ENCODE assay signal across 30 cellular contexts in the genomic region with DNA sequence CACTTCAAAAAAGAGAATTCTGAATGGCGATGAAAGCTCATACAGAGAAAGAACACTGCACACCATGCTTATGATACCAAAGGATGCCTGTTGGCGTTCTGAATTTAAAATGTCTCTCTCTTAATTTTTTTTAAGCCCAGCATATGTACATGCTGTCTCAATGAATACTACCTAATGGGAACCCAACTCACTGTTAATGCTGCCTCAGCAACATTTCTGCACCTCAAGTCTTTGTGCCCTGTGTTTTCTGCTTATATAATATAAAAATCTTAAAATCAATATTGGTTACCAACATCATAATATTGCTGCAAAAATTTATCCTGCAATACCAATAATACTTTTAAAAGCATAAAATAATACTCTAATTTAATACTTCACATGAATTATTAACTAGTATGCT.
"Had no signal": no experiment of that assay in that cellular context is flagged by ENCODE, and none has a peak within 500 bp of the region (broad histone marks: within the 10 kb centered on the region; RNA-seq: fewer than 3 reads in every experiment).

No MANE protein-coding gene starts in this region.

- H3K36me3 ChIP-seq: neural progenitor cell, ovary, suprapubic skin, tibial artery, transverse colon, upper lobe of right lung, uterus had no signal

- H3K27me3 ChIP-seq: neural progenitor cell, ovary, spleen, suprapubic skin, testis, tibial artery, transverse colon, upper lobe of right lung, uterus had no signal

- H3K79me2 ChIP-seq: parathyroid adenoma had no signal

- H3K4me3 Mint-ChIP-seq: naive thymus-derived CD4-positive, alpha-beta T cell; natural killer cell; nephron; neural progenitor cell; stimulated activated memory B cell treated with anti-CD40 and anti-IgM and Interleukin-4, amounts not matched to agents 10 μg/mL and 1 μg/mL and 100 μg/mL, for 72 hours; stimulated activated naive CD8-positive, alpha-beta T cell treated with anti-CD3 and anti-CD28 coated beads, Interleukin-15, amount 100 ng/mL, for 72 hours; type B pancreatic cell had no signal

- H3K4me2 ChIP-seq: neural progenitor cell had no signal

- ATAC-seq: naive thymus-derived CD4-positive, alpha-beta T cell; natural killer cell; psoas muscle; right cardiac atrium; sciatic nerve; stimulated activated memory B cell treated with anti-CD40 and anti-IgM and Interleukin-4, amounts not matched to agents 10 μg/mL and 1 μg/mL and 100 μg/mL, for 72 hours; stimulated activated naive CD8-positive, alpha-beta T cell treated with anti-CD3 and anti-CD28 coated beads, Interleukin-15, amount 100 ng/mL, for 72 hours; stimulated activated naive CD8-positive, alpha-beta T cell treated with anti-CD3 and anti-CD28 coated beads, Interleukin-15, Interleukin-2, amounts not matched to agents 100 U/mL and 50 U/mL, for 24 hours; upper lobe of right lung had no signal

- H3K9ac ChIP-seq: neural progenitor cell, parathyroid adenoma had no signal

- H3K9me3 Mint-ChIP-seq: naive thymus-derived CD4-positive, alpha-beta T cell; natural killer cell; nephron; stimulated activated memory B cell treated with anti-CD40 and anti-IgM and Interleukin-4, amounts not matched to agents 10 μg/mL and 1 μg/mL and 100 μg/mL, for 72 hours; stimulated activated naive CD8-positive, alpha-beta T cell treated with anti-CD3 and anti-CD28 coated beads, Interleukin-15, amount 100 ng/mL, for 72 hours had no signal

- H3K4me3 ChIP-seq: neural progenitor cell, ovary, psoas muscle, skin epidermis, smooth muscle cell, spleen, suprapubic skin, testis, tibial artery, transverse colon, upper lobe of right lung, uterus had no signal

- H2AFZ ChIP-seq: neural progenitor cell, parathyroid adenoma had no signal

- H3K9me3 ChIP-seq: ovary, psoas muscle, spleen, suprapubic skin, testis, tibial artery, transverse colon, upper lobe of right lung, uterus had no signal

- H3K27ac Mint-ChIP-seq: naive thymus-derived CD4-positive, alpha-beta T cell; natural killer cell; nephron; neural progenitor cell; progenitor cell of endocrine pancreas; stimulated activated memory B cell treated with anti-CD40 and anti-IgM and Interleukin-4, amounts not matched to agents 10 μg/mL and 1 μg/mL and 100 μg/mL, for 72 hours; stimulated activated naive CD8-positive, alpha-beta T cell treated with anti-CD3 and anti-CD28 coated beads, Interleukin-15, amount 100 ng/mL, for 72 hours; type B pancreatic cell had no signal

- H3K27ac ChIP-seq: neural progenitor cell, ovary, parathyroid adenoma, psoas muscle, skin epidermis, spleen, suprapubic skin, testis, tibial artery, transverse colon, upper lobe of right lung, uterus had no signal

- H3K4me1 ChIP-seq: neural progenitor cell, parathyroid adenoma, psoas muscle, spleen, suprapubic skin, testis, tibial artery, transverse colon, upper lobe of right lung, uterus had no signal

- H3K4me1 Mint-ChIP-seq: naive thymus-derived CD4-positive, alpha-beta T cell; natural killer cell; stimulated activated memory B cell treated with anti-CD40 and anti-IgM and Interleukin-4, amounts not matched to agents 10 μg/mL and 1 μg/mL and 100 μg/mL, for 72 hours; stimulated activated naive CD8-positive, alpha-beta T cell treated with anti-CD3 and anti-CD28 coated beads, Interleukin-15, amount 100 ng/mL, for 72 hours had no signal

- DNase-seq: naive thymus-derived CD4-positive, alpha-beta T cell; natural killer cell; occipital lobe; ovary; posterior cingulate gyrus; psoas muscle; right cardiac atrium; spleen; stimulated activated CD4-positive, alpha-beta T cell treated with anti-CD3 and anti-CD28 coated beads, Interleukin-12 subunit alpha, Interleukin-12 subunit beta, amount 100 ng/mL, for 4 hours; stimulated activated CD4-positive, alpha-beta T cell treated with anti-CD3 and anti-CD28 coated beads, Interleukin-1b, Interleukin-23, amount 100 ng/mL, for 48 hours; stimulated activated CD4-positive, alpha-beta T cell treated with anti-CD3 and anti-CD28 coated beads, Interleukin-4, amount 100 ng/mL, for 1 hour; stimulated activated naive CD4-positive, alpha-beta T cell; stimulated activated naive CD8-positive, alpha-beta T cell treated with anti-CD3 and anti-CD28 coated beads, Interleukin-15, amount 100 ng/mL, for 72 hours; stimulated activated naive CD8-positive, alpha-beta T cell treated with anti-CD3 and anti-CD28 coated beads, Interleukin-15, Interleukin-2, amounts not matched to agents 100 U/mL and 50 U/mL, for 24 hours; substantia nigra; testis; tibial artery; transverse colon; upper lobe of right lung; uterus had no signal
